ENCODE assay signal across 1 cellular context in the genomic region with DNA sequence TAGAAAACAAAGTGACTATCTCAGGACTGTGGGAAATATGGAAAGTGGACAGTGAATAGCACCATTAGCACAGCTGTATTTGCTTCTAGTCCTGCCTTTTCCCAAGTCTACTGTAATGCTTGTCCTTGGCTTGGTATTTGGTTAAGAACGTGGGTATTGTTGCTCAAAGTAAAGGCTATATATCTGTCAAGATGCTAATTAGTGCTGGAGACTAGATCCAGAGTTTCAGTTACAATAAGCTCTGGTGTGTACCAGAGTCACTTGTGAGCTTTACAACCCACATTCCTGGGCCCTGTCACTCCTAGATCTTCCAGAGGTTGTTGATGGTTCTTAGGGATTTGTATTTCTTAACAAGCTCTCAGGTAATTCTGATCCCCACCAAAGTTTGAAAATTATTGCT.
TF ChIP-seq lines count a peak whose summit lies in the region.

No MANE protein-coding gene starts in this region.

TF ChIP-seq in IMR-90, 13 proteins besides CTCF, POLR2A, EP300 and RAD21 (continued from another document):
- TF ChIP-seq NFE2L2 (IDR thresholded peaks at IDR 0.05; ENCODE audit: low read depth, low read length), result no peak
TF ChIP-seq in IMR-90: peak in this region for 0.
